18 cellular contexts compared by ENCODE assay signal in genomic region chr1:206668351-206668750, GRCh38.
"Had no signal": no experiment of that assay in that cellular context is flagged by ENCODE, and none has a peak within 500 bp of the region (broad histone marks: within the 10 kb centered on the region; RNA-seq: fewer than 3 reads in every experiment).

No MANE protein-coding gene starts in this region.

- H3K79me2 ChIP-seq: parathyroid adenoma had no signal

- H3K9me3 Mint-ChIP-seq: activated naive CD4-positive, alpha-beta T cell treated with anti-CD3 and anti-CD28 coated beads, Interleukin-2, amount 50 U/mL, for 72 hours; naive B cell had no signal

- H3K36me3 ChIP-seq: brain microvascular endothelial cell, heart left ventricle, neutrophil had no signal

- H3K9me3 ChIP-seq: heart left ventricle, neutrophil had no signal

- H3K4me1 ChIP-seq: parathyroid adenoma had no signal

- H3K27ac ChIP-seq: brain microvascular endothelial cell, neutrophil, parathyroid adenoma had no signal

- DNase-seq: activated CD4-positive, alpha-beta T cell treated with anti-CD3 and anti-CD28 coated beads, Interleukin-2, amount 50 U/mL, for 48 hours; activated CD4-positive, CD25-positive, alpha-beta regulatory T cell treated with anti-CD3 and anti-CD28 coated beads, Interleukin-2, amount 50 U/mL, for 72 hours; activated gamma-delta T cell; activated T-cell treated with anti-CD3 and anti-CD28 coated beads, Interleukin-2, amount 50 U/mL, for 48 hours; anterior cingulate cortex; brain microvascular endothelial cell; cerebellar nuclear complex; effector memory CD4-positive, alpha-beta T cell; foreskin melanocyte; heart left ventricle; mammary epithelial cell; naive B cell; stimulated activated CD4-positive, alpha-beta T cell treated with anti-CD3 and anti-CD28 coated beads, Interleukin-12 subunit alpha, Interleukin-12 subunit beta, amount 100 ng/mL, for 4 hours; stimulated activated CD4-positive, alpha-beta T cell treated with anti-CD3 and anti-CD28 coated beads, Interleukin-2, amount 100 ng/mL, for 24 hours; T-helper 9 cell had no signal

- H3K36me3 Mint-ChIP-seq: activated naive CD4-positive, alpha-beta T cell treated with anti-CD3 and anti-CD28 coated beads, Interleukin-2, amount 50 U/mL, for 72 hours; naive B cell had no signal

- H3K27ac Mint-ChIP-seq: activated naive CD4-positive, alpha-beta T cell treated with anti-CD3 and anti-CD28 coated beads, Interleukin-2, amount 50 U/mL, for 72 hours had no signal

- H3K9ac ChIP-seq: parathyroid adenoma had no signal

- H2AFZ ChIP-seq: parathyroid adenoma had no signal

- H3K4me3 Mint-ChIP-seq: naive B cell had no signal
